Comparison of ENCODE assay signal across 12 cellular contexts in genomic region chr19:55285225-55285890, GRCh38. TPM values are rescaled to one million over a fixed set of nuclear protein-coding genes. Genes with fewer than 3 reads are reported as not detected.
DNase-seq lines count a peak whose midpoint lies in the region; ATAC-seq and TF ChIP-seq lines count a peak whose summit lies in the region.
"Had no signal": no experiment of that assay in that cellular context is flagged by ENCODE, and none has a peak within 500 bp of the region (broad histone marks: within the 10 kb centered on the region; RNA-seq: fewer than 3 reads in every experiment).

No MANE protein-coding gene starts in this region.

- H3K9me3 Mint-ChIP-seq in nephron progenitor cell: no peaks in the 10 kb centered on the region

- H3K9ac ChIP-seq in HUES6 (ENCODE audit: low read length): peak overlapping the region; percentile 2

- H3K4me1 ChIP-seq in HUES6 (ENCODE audit: control insufficient read depth, insufficient read depth, low read length): peaks cover 15% of the 10 kb centered on the region

- no peak for DNase-seq in AG09309 (ENCODE audit: low read depth)
- DNase-seq in dorsolateral prefrontal cortex: peak in 1 of 10 donors; percentile 65
- DNase-seq in nephron progenitor cell: no peak
- DNase-seq in kidney glomerular epithelial cell (lab: John Stamatoyannopoulos, UW): no peak
- DNase-seq in NCI-H2196 treated with DMSO at 0.1 percent for 48 hours (lab: John Stamatoyannopoulos, UW; ENCODE audit: unreplicated experiment): no peak
- no peak for DNase-seq in NCI-H1105 (lab: John Stamatoyannopoulos, UW)
- DNase-seq: activated gamma-delta T cell treated with Interleukin-2 at 50 U/mL for 16 hours, NCI-H1092 treated with DMSO at 0.1 percent for 48 hours had no signal

- no peak for TF ChIP-seq CTCF in AG09309 (IDR thresholded peaks at IDR 0.05; ENCODE audit: control insufficient read depth, insufficient read depth, low read depth, low read length, missing control alignments)
- TF ChIP-seq CTCF in dorsolateral prefrontal cortex (IDR thresholded peaks at IDR 0.05 in 54 of 56, conservative IDR thresholded peaks at IDR 0.05 in 2 of 56; ENCODE audit: low read depth in 1 of 56, partially characterized antibody in 56 of 56): no peak
- TF ChIP-seq CTCF in nephron progenitor cell (IDR thresholded peaks at IDR 0.05): no peak

- peaks cover 36% of the 10 kb centered on the region for H3K4me1 Mint-ChIP-seq in nephron progenitor cell

- H3K9me3 ChIP-seq in HUES6 (ENCODE audit: control insufficient read depth, insufficient read depth, low read depth, low read length): no peaks in the 10 kb centered on the region

- peak overlapping the region; percentile 94 for H3K27ac Mint-ChIP-seq in nephron progenitor cell

- H3K36me3 Mint-ChIP-seq in nephron progenitor cell (ENCODE audit: low read depth): peaks cover 22% of the 10 kb centered on the region

- H3K27me3 ChIP-seq in HUES6 (ENCODE audit: control insufficient read depth, insufficient read depth, low read length) (no peaks in the 10 kb centered on the region), dorsolateral prefrontal cortex (no peaks in the 10 kb centered on the region)

- no peaks in the 10 kb centered on the region for H3K27me3 Mint-ChIP-seq in nephron progenitor cell (ENCODE audit: low read depth, poor library complexity)

- intact Hi-C loops in dorsolateral prefrontal cortex (cut with DNase I): no loop called here

- no peak for ATAC-seq in GM19397 (IDR thresholded peaks at IDR 0.05; ENCODE audit: unreplicated experiment)

- no peak overlapping the region for H3K27ac ChIP-seq in HUES6 (ENCODE audit: low read depth, low read length)
- H3K27ac ChIP-seq in dorsolateral prefrontal cortex: peak overlapping the region; percentile 60 to 99 (median 97)

- H3K4me3 ChIP-seq in AG09309 (ENCODE audit: control insufficient read depth, low read depth, low read length) (peak overlapping the region; percentile 47), HUES6 (ENCODE audit: low read depth, low read length) (peak overlapping the region; percentile 53), dorsolateral prefrontal cortex (peak overlapping the region; percentile 37 to 83 (median 68))

- H3K4me3 Mint-ChIP-seq in nephron progenitor cell: peak overlapping the region; percentile 84

- H3K36me3 ChIP-seq in HUES6 (ENCODE audit: control insufficient read depth, insufficient read depth, low read length): peaks cover 27% of the 10 kb centered on the region

RNA-seq across cellular contexts. Expression of gene BRSK1, which starts 1.6 kb away (rescaled TPM):
- 100 to 1,000 TPM; 186 to 446 (median 306) TPM for total RNA-seq in dorsolateral prefrontal cortex

RNA-seq across cellular contexts. Expression of gene HSPBP1, which starts 5.4 kb away (rescaled TPM):
- total RNA-seq in dorsolateral prefrontal cortex: 10 to 100 TPM; 32.1 to 75.7 (median 48.3) TPM

RNA-seq across cellular contexts. Expression of gene PPP6R1, which starts 26.5 kb away (rescaled TPM):
- 100 to 1,000 TPM in 40 of 120 experiments, 10 to 100 TPM in 80; 67.4 to 169 (median 95.4) TPM for total RNA-seq in dorsolateral prefrontal cortex

RNA-seq across cellular contexts. Expression of gene TMEM150B, which starts 39.8 kb away (rescaled TPM):
- total RNA-seq in dorsolateral prefrontal cortex: 1 to 10 TPM in 22 of 120 experiments, under 1 TPM in 21, not detected in 77; 0.36 to 4.6 (median 1.0) TPM
- total RNA-seq: Daoy, renal cortical epithelial cell had no signal

RNA-seq across cellular contexts. Expression of gene KMT5C, which starts 54.3 kb away (rescaled TPM):
- total RNA-seq in dorsolateral prefrontal cortex: 10 to 100 TPM in 119 of 120 experiments, 1 to 10 TPM in 1; 9.5 to 44.0 (median 20.0) TPM
